In the genomic region with DNA sequence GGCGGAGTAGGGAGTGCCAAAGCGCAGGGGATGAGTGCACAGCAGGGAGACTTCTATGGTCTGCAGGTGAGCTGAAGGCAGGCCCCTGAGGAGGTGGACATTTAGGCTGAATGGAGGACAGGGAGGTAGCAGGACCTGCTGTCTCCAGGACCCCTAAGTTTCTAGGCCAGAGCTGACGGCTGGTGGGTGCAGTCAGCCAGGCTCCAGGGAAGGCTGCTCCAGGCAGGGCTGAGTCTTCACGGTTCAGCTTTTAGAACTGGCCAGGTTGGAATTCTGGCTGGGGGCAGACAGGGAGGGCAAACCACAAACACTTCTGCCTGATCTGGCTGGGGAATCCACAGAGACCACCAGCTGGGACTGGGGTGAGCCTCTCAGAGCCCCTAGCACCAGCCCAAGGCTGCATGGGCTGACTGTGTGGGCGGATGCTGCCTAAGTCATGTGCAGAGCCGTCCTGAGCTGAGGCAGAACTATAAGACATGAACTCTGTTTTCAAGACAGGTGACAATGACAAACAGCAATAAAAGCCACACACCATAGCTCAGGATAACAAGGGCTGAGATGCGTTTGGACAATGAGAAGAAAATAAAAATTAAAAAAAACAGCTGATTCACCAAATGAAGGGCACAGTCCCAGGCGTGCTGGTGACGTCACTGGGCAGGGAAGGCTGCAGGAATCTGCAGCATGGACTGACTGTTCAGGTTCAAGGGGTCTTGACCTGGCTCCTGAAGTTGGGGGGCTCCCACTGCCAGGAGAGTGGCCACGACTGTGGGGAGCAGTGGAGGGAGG, we compare ENCODE assay signal across 9 cellular contexts. TPM values are rescaled to one million over a fixed set of nuclear protein-coding genes. Genes with fewer than 3 reads are reported as not detected.
DNase-seq lines count a peak whose midpoint lies in the region; ATAC-seq and TF ChIP-seq lines count a peak whose summit lies in the region.
"Had no signal": no experiment of that assay in that cellular context is flagged by ENCODE, and none has a peak within 500 bp of the region (broad histone marks: within the 10 kb centered on the region; RNA-seq: fewer than 3 reads in every experiment).

No MANE protein-coding gene starts in this region.

- peak overlapping the region; percentile 42 for H3K4me3 Mint-ChIP-seq in CD8-positive, alpha-beta T cell
- peak overlapping the region; percentile 70 for H3K4me3 Mint-ChIP-seq in endothelial cell (ENCODE audit: unreplicated experiment)
- H3K4me3 Mint-ChIP-seq in naive thymus-derived CD8-positive, alpha-beta T cell = peak overlapping the region in 9 of 10 donors; percentile 10 to 70 (median 53)
- H3K4me3 Mint-ChIP-seq: memory B cell had no signal

- H3K36me3 Mint-ChIP-seq in CD8-positive, alpha-beta T cell = no peaks in the 10 kb centered on the region
- H3K36me3 Mint-ChIP-seq in endothelial cell (ENCODE audit: low read depth, unreplicated experiment) = no peaks in the 10 kb centered on the region
- no peaks in the 10 kb centered on the region for H3K36me3 Mint-ChIP-seq in naive thymus-derived CD8-positive, alpha-beta T cell
- H3K36me3 Mint-ChIP-seq: memory B cell had no signal

- H3K36me3 ChIP-seq in CD8-positive, alpha-beta T cell (ENCODE audit: insufficient read depth, low read length) = no peaks in the 10 kb centered on the region
- no peaks in the 10 kb centered on the region for H3K36me3 ChIP-seq in NT2/D1 (ENCODE audit: insufficient read depth, insufficient read length, low read length)

- H3K9me3 ChIP-seq in CD8-positive, alpha-beta T cell (ENCODE audit: low read length) = no peaks in the 10 kb centered on the region
- no peaks in the 10 kb centered on the region for H3K9me3 ChIP-seq in NT2/D1 (ENCODE audit: insufficient read depth, low read length)

- intact Hi-C loops in CD8-positive, alpha-beta T cell (cut with DNase I, micrococcal nuclease) = no loop called here

- no peak overlapping the region for H3K4me3 ChIP-seq in CD8-positive, alpha-beta T cell (ENCODE audit: low read depth, low read length)
- H3K4me3 ChIP-seq in NT2/D1 (ENCODE audit: insufficient read length, low read depth) = peak overlapping the region; percentile 25

- peaks cover 17% of the 10 kb centered on the region for H3K4me1 ChIP-seq in CD8-positive, alpha-beta T cell (ENCODE audit: insufficient read depth, low read length)
- H3K4me1 ChIP-seq in NT2/D1 (ENCODE audit: insufficient read depth, insufficient read length) = peaks cover 34% of the 10 kb centered on the region

- peak; percentile 87 for ATAC-seq in CD8-positive, alpha-beta T cell
- ATAC-seq in naive thymus-derived CD8-positive, alpha-beta T cell = peak; percentile 79 to 87
- ATAC-seq in HG03521 (IDR thresholded peaks at IDR 0.05; ENCODE audit: unreplicated experiment) (no peak), GM21515 (IDR thresholded peaks at IDR 0.05; ENCODE audit: unreplicated experiment) (no peak)

- H3K4me1 Mint-ChIP-seq in CD8-positive, alpha-beta T cell (ENCODE audit: low read depth) = peaks cover 21% of the 10 kb centered on the region
- peaks cover 62% of the 10 kb centered on the region for H3K4me1 Mint-ChIP-seq in endothelial cell (ENCODE audit: unreplicated experiment)
- H3K4me1 Mint-ChIP-seq in naive thymus-derived CD8-positive, alpha-beta T cell = peaks cover 12 to 43% (median 32%) of the 10 kb centered on the region in 4 donors

- CTCF ChIA-PET in CD8-positive, alpha-beta T cell (lab: Charles Lee) = interaction anchor here (0.7 to 5.1 kb wide), 8 partner anchors 10 to 215 kb away, joined by 3 to 30 read pairs (median 4); partner anchors contain the start of genes EHBP1L1 and MALAT1

- H3K27ac ChIP-seq in CD8-positive, alpha-beta T cell (ENCODE audit: low read depth, low read length) = no peak overlapping the region

- peak overlapping the region; percentile 82 for H3K9ac ChIP-seq in NT2/D1 (ENCODE audit: insufficient read length, low read depth)

- no peak for TF ChIP-seq CTCF in CD8-positive, alpha-beta T cell (IDR thresholded peaks at IDR 0.05)
- TF ChIP-seq CTCF in endothelial cell (IDR thresholded peaks at IDR 0.05; ENCODE audit: unreplicated experiment) = no peak

- peak overlapping the region; percentile 30 for H3K27ac Mint-ChIP-seq in CD8-positive, alpha-beta T cell
- H3K27ac Mint-ChIP-seq in endothelial cell (ENCODE audit: unreplicated experiment) = peak overlapping the region; percentile 96
- peak overlapping the region in 9 of 10 donors; percentile 1 to 88 (median 69) for H3K27ac Mint-ChIP-seq in naive thymus-derived CD8-positive, alpha-beta T cell
- H3K27ac Mint-ChIP-seq: memory B cell had no signal

- no peak for DNase-seq in CD8-positive, alpha-beta T cell
- DNase-seq in NT2/D1 (ENCODE audit: low read depth, low spot score) = no peak
- no peak for DNase-seq in endothelial cell (ENCODE audit: low spot score)
- peak in 1 of 10 donors; percentile 40 for DNase-seq in naive thymus-derived CD8-positive, alpha-beta T cell
- no peak for DNase-seq in midbrain (lab: John Stamatoyannopoulos, UW)
- DNase-seq in stimulated activated CD4-positive, alpha-beta T cell treated with anti-CD3 and anti-CD28 coated beads, Interleukin-1b, Interleukin-23, amount 100 ng/mL, for 48 hours = no peak

- POLR2A ChIA-PET in CD8-positive, alpha-beta T cell (lab: Charles Lee) = interaction anchor here (0.7 to 6.0 kb wide), 10 partner anchors 11 to 590 kb away, joined by 3 to 162 read pairs (median 4); partner anchors contain the start of genes MALAT1 and NEAT1
- POLR2A ChIA-PET in naive thymus-derived CD8-positive, alpha-beta T cell (lab: Charles Lee) = interaction anchor here (0.7 to 24.9 kb wide), 7 partner anchors 10 to 1172 kb away, joined by 3 to 2047 read pairs (median 8); partner anchors contain the start of genes MALAT1 and NEAT1

- H3K27me3 ChIP-seq in CD8-positive, alpha-beta T cell (ENCODE audit: insufficient read depth, low read length) = no peaks in the 10 kb centered on the region
- H3K27me3 ChIP-seq in NT2/D1 (ENCODE audit: insufficient read depth, insufficient read length) = no peaks in the 10 kb centered on the region

- no peaks in the 10 kb centered on the region for H3K27me3 Mint-ChIP-seq in CD8-positive, alpha-beta T cell (ENCODE audit: low read depth)
- H3K27me3 Mint-ChIP-seq in endothelial cell (ENCODE audit: unreplicated experiment) = peaks cover 21% of the 10 kb centered on the region
- H3K27me3 Mint-ChIP-seq in naive thymus-derived CD8-positive, alpha-beta T cell = no peaks in the 10 kb centered on the region
- H3K27me3 Mint-ChIP-seq: memory B cell had no signal

- no peaks in the 10 kb centered on the region for H3K9me3 Mint-ChIP-seq in CD8-positive, alpha-beta T cell
- H3K9me3 Mint-ChIP-seq in endothelial cell (ENCODE audit: unreplicated experiment) = no peaks in the 10 kb centered on the region
- H3K9me3 Mint-ChIP-seq in naive thymus-derived CD8-positive, alpha-beta T cell = no peaks in the 10 kb centered on the region
- H3K9me3 Mint-ChIP-seq: memory B cell had no signal

RNA-seq across cellular contexts. Expression of gene MALAT1, which starts 10.4 kb away (rescaled TPM):
- over 10,000 TPM; 25,886 to 26,729 TPM for total RNA-seq in CD8-positive, alpha-beta T cell
- 4,747 TPM for total RNA-seq in endothelial cell (ENCODE audit: unreplicated experiment)
- total RNA-seq in naive thymus-derived CD8-positive, alpha-beta T cell = over 10,000 TPM; 29,995 to 30,085 TPM
- 1,000 to 10,000 TPM; 1,355 to 3,419 (median 2,188) TPM for polyA plus RNA-seq in naive thymus-derived CD8-positive, alpha-beta T cell

RNA-seq across cellular contexts. Expression of gene SCYL1, which starts 36.4 kb away (rescaled TPM):
- 10 to 100 TPM; 55.8 to 60.4 TPM for total RNA-seq in CD8-positive, alpha-beta T cell
- total RNA-seq in endothelial cell (ENCODE audit: unreplicated experiment) = 99.1 TPM
- 10 to 100 TPM; 69.0 to 70.6 TPM for total RNA-seq in naive thymus-derived CD8-positive, alpha-beta T cell
- 10 to 100 TPM; 23.2 to 41.5 (median 33.5) TPM for polyA plus RNA-seq in naive thymus-derived CD8-positive, alpha-beta T cell

Comparison
In these comparisons a context has a peak if more than half of its experiments do, and no peak if none do; other contexts are left out.
1. ATAC-seq: peak in CD8-positive, alpha-beta T cell (single experiment) and naive thymus-derived CD8-positive, alpha-beta T cell (2 of 2); none in HG03521 (single experiment) and GM21515 (single experiment).
2. H3K27ac Mint-ChIP-seq: peak in every context shown above with its lines; median percentile 96 in endothelial cell; 69 in naive thymus-derived CD8-positive, alpha-beta T cell; 30 in CD8-positive, alpha-beta T cell.
3. Peak in every context shown above with its lines, with median percentiles within 50 percentile points of each other: H3K4me3 Mint-ChIP-seq.